22 cellular contexts compared by ENCODE assay signal in the genomic region with DNA sequence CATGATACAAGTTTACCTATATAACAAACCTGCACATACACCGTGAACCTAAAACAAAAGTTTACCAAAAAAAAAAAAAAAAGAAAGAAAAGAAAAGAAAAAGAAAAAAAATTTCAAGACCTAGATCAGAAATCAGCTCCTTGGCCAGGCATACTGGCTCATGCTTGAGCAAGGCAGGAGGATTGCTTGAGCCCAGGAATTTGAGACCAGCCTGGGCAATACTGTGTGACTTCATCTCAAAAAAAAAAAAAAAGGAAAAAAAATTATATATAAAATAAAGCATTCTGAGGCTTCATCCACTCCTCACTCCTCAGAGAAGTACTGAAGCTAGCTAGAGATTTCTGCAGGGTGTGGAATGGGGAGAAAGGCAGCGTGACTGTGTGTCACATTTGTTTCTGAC. TPM values are rescaled to one million over a fixed set of nuclear protein-coding genes. Genes with fewer than 3 reads are reported as not detected.
DNase-seq lines count a peak whose midpoint lies in the region; ATAC-seq, FAIRE-seq and TF ChIP-seq lines count a peak whose summit lies in the region.
"Had no signal": no experiment of that assay in that cellular context is flagged by ENCODE, and none has a peak within 500 bp of the region (broad histone marks: within the 10 kb centered on the region; RNA-seq: fewer than 3 reads in every experiment).

No MANE protein-coding gene starts in this region.

- no peaks in the 10 kb centered on the region for H3K36me3 Mint-ChIP-seq in CD4-positive, alpha-beta T cell (ENCODE audit: low read depth)
- H3K36me3 Mint-ChIP-seq in osteocyte (ENCODE audit: unreplicated experiment) = no peaks in the 10 kb centered on the region

- peak; percentile 23 for FAIRE-seq in TTC549 (lab: Jason Lieb, UNC)

- no peak overlapping the region for H3K27ac ChIP-seq in CD4-positive, alpha-beta T cell (ENCODE audit: low read depth, low read length)

- H3K27ac Mint-ChIP-seq in CD4-positive, alpha-beta T cell = peak overlapping the region; percentile 39
- peak overlapping the region; percentile 81 for H3K27ac Mint-ChIP-seq in osteocyte (ENCODE audit: unreplicated experiment)
- H3K27ac Mint-ChIP-seq: activated T-helper 2 cell treated with anti-CD3 and anti-CD28 coated beads, Interferon-gamma antibody, Interleukin-2, Interleukin-4, amounts not matched to agents 10 μg/mL and 5 μg/mL and 100 μg/mL, durations not matched to agents 14 hours and 24 hours and 36 hours had no signal

- CTCF ChIA-PET in CD4-positive, alpha-beta T cell (lab: Charles Lee) = interaction anchor here (2.0 kb wide), 1 partner anchor 10 kb away, joined by 9 read pairs; no protein-coding TSS in a partner anchor

- peaks cover 13% of the 10 kb centered on the region for H3K4me1 Mint-ChIP-seq in CD4-positive, alpha-beta T cell (ENCODE audit: low read depth)
- H3K4me1 Mint-ChIP-seq in osteocyte (ENCODE audit: unreplicated experiment) = peaks cover 76% of the 10 kb centered on the region

- intact Hi-C loops in CD4-positive, alpha-beta T cell (cut with DNase I, micrococcal nuclease) = loop anchor here in 1 of 2 experiments (2.0 kb wide), 1 partner anchor 18 kb away; no protein-coding TSS in a partner anchor

- no peaks in the 10 kb centered on the region for H3K27me3 ChIP-seq in CD4-positive, alpha-beta T cell (ENCODE audit: control insufficient read depth, insufficient read depth, low read length)
- H3K27me3 ChIP-seq: spleen, vagina had no signal

- no peaks in the 10 kb centered on the region for H3K9me3 Mint-ChIP-seq in CD4-positive, alpha-beta T cell
- H3K9me3 Mint-ChIP-seq in osteocyte (ENCODE audit: unreplicated experiment) = no peaks in the 10 kb centered on the region

- no peak for DNase-seq in CD4-positive, alpha-beta T cell
- DNase-seq in fibroblast of gingiva (ENCODE audit: low read depth) (peak; percentile 48), osteocyte (ENCODE audit: extremely low spot score, unreplicated experiment) (peak; percentile 30), NCI-H1694 treated with DMSO at 0.1 percent for 48 hours (lab: John Stamatoyannopoulos, UW) (no peak), DMS53 treated with DMSO at 0.1 percent for 48 hours (lab: John Stamatoyannopoulos, UW; ENCODE audit: unreplicated experiment) (no peak), HuH-7.5 (ENCODE audit: low spot score) (no peak), NCI-H446 treated with DMSO at 0.1 percent for 48 hours (lab: John Stamatoyannopoulos, UW) (no peak)
- DNase-seq: activated CD4-positive, alpha-beta T cell treated with anti-CD3 and anti-CD28 coated beads for 48 hours; amygdala; central memory CD4-positive, alpha-beta T cell; KBM-7; kidney glomerular epithelial cell; mesendoderm; NCI-H2081 treated with DMSO at 0.1 percent for 48 hours; NCI-H510A treated with DMSO at 0.1 percent for 48 hours; spleen; stimulated activated CD4-positive, alpha-beta T cell treated with anti-CD3 and anti-CD28 coated beads, Interleukin-4, amount 100 ng/mL, for 4 hours had no signal

- ATAC-seq in CD4-positive, alpha-beta T cell (ENCODE audit: poor library complexity) = no peak

- TF ChIP-seq CTCF in CD4-positive, alpha-beta T cell (IDR thresholded peaks at IDR 0.05) = no peak
- TF ChIP-seq CTCF in osteocyte (IDR thresholded peaks at IDR 0.05) = no peak

- H3K27me3 Mint-ChIP-seq in CD4-positive, alpha-beta T cell = no peaks in the 10 kb centered on the region
- H3K27me3 Mint-ChIP-seq in osteocyte (ENCODE audit: unreplicated experiment) = no peaks in the 10 kb centered on the region

- POLR2A ChIA-PET in CD4-positive, alpha-beta T cell (lab: Charles Lee) = no interaction called here

- H3K4me3 Mint-ChIP-seq in CD4-positive, alpha-beta T cell = peak overlapping the region; percentile 66
- no peak overlapping the region for H3K4me3 Mint-ChIP-seq in osteocyte (ENCODE audit: unreplicated experiment)

- H3K9me3 ChIP-seq in CD4-positive, alpha-beta T cell (ENCODE audit: control insufficient read depth, low read length) = no peaks in the 10 kb centered on the region
- H3K9me3 ChIP-seq: spleen, vagina had no signal

RNA-seq across cellular contexts. Expression of gene PROC, which starts 11.8 kb away (rescaled TPM):
- under 1 TPM in 1 of 2 experiments, not detected in 1; 0.28 TPM for total RNA-seq in CD4-positive, alpha-beta T cell
- total RNA-seq in osteocyte = 1.6 and 2.5 TPM in 2 replicates
- total RNA-seq: activated T-helper 2 cell treated with anti-CD3 and anti-CD28 coated beads, Interferon-gamma antibody, Interleukin-2, Interleukin-4, amounts not matched to agents 10 μg/mL and 5 μg/mL and 100 μg/mL, durations not matched to agents 14 hours and 24 hours and 36 hours; fibroblast of villous mesenchyme; spleen; subcutaneous adipose tissue; vagina had no signal

RNA-seq across cellular contexts. Expression of gene MAP3K2, which starts 18.7 kb away (rescaled TPM):
- 100 to 1,000 TPM; 103 to 105 TPM for total RNA-seq in CD4-positive, alpha-beta T cell
- total RNA-seq in osteocyte = 60.9 and 63.9 TPM in 2 replicates

Comparison
In these comparisons a context has a peak if more than half of its experiments do, and no peak if none do; other contexts are left out.
1. DNase-seq: peak in fibroblast of gingiva (single experiment) and osteocyte (single experiment); none in CD4-positive, alpha-beta T cell (0 of 10), NCI-H1694 treated with DMSO at 0.1 percent for 48 hours (single experiment), DMS53 treated with DMSO at 0.1 percent for 48 hours (single experiment), HuH-7.5 (single experiment) and NCI-H446 treated with DMSO at 0.1 percent for 48 hours (single experiment).